25 cellular contexts compared by ENCODE assay signal in the genomic region with DNA sequence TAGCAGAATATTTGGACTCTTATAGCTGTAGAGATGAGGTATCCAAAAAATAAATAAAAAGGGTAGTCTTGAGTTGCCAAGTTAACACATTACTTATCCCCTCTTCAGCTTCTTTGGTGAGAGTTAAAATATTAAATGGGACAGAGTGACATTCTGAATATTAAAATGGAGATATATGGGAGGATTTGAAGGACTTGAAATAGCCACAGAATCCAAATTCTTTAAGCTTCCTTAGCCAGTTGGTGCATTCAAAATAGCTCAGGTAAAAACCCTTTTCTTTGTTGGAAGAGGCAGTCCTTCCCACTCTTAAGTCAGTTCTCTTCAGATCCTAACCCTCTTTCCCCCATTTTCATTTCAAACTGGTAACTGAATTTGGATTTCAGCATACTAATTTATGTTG.
"Had no signal": no experiment of that assay in that cellular context is flagged by ENCODE, and none has a peak within 500 bp of the region (broad histone marks: within the 10 kb centered on the region; RNA-seq: fewer than 3 reads in every experiment).

No MANE protein-coding gene starts in this region.

- H3K4me1 Mint-ChIP-seq: endodermal cell had no signal

- H3K4me3 ChIP-seq: colonic mucosa, coronary artery, dorsolateral prefrontal cortex, esophagus muscularis mucosa, esophagus squamous epithelium, gastroesophageal sphincter, heart left ventricle, heart right ventricle had no signal

- H3K27ac ChIP-seq: colonic mucosa, coronary artery, dorsolateral prefrontal cortex, epithelial cell of prostate, esophagus muscularis mucosa, esophagus squamous epithelium, foreskin keratinocyte, gastrocnemius medialis, gastroesophageal sphincter, heart left ventricle, heart right ventricle had no signal

- H3K27ac Mint-ChIP-seq: dendritic cell treated with granulocyte-macrophage colony-stimulating factor and Interleukin-4, amounts not matched to agents 40 ng/mL and 50 ng/mL, for 4 days; effector memory CD8-positive, alpha-beta T cell; endodermal cell had no signal

- H3K27me3 ChIP-seq: colonic mucosa, esophagus muscularis mucosa, esophagus squamous epithelium, foreskin keratinocyte, gastrocnemius medialis, gastroesophageal sphincter, heart left ventricle, heart right ventricle had no signal

- H3K9me3 Mint-ChIP-seq: endodermal cell had no signal

- H3K27me3 Mint-ChIP-seq: dendritic cell treated with granulocyte-macrophage colony-stimulating factor and Interleukin-4, amounts not matched to agents 40 ng/mL and 50 ng/mL, for 4 days; effector memory CD8-positive, alpha-beta T cell had no signal

- H3K4me3 Mint-ChIP-seq: dendritic cell treated with granulocyte-macrophage colony-stimulating factor and Interleukin-4, amounts not matched to agents 40 ng/mL and 50 ng/mL, for 4 days; effector memory CD8-positive, alpha-beta T cell; endodermal cell had no signal

- H3K36me3 ChIP-seq: colonic mucosa, esophagus muscularis mucosa, esophagus squamous epithelium, gastrocnemius medialis, gastroesophageal sphincter, heart left ventricle, heart right ventricle had no signal

- ATAC-seq: effector memory CD8-positive, alpha-beta T cell; esophagus mucosa; foreskin keratinocyte; gastrocnemius medialis; gastroesophageal sphincter; heart left ventricle; heart right ventricle had no signal

- H3K4me1 ChIP-seq: colonic mucosa, esophagus muscularis mucosa, esophagus squamous epithelium, foreskin keratinocyte, gastrocnemius medialis, gastroesophageal sphincter, heart left ventricle, heart right ventricle had no signal

- H3K9me3 ChIP-seq: colonic mucosa had no signal

- DNase-seq: colonic mucosa; cortex of kidney; dermis blood vessel endothelial cell; dorsolateral prefrontal cortex; effector CD4-positive, alpha-beta T cell; effector CD8-positive, alpha-beta T cell; effector memory CD4-positive, alpha-beta T cell; effector memory CD8-positive, alpha-beta T cell; endodermal cell; erythroblast; esophagus squamous epithelium; foreskin fibroblast; foreskin keratinocyte; foreskin melanocyte; gastrocnemius medialis; glutamatergic neuron; head of caudate nucleus; heart left ventricle; heart right ventricle had no signal
